ENCODE assay signal across 8 cellular contexts in the genomic region with DNA sequence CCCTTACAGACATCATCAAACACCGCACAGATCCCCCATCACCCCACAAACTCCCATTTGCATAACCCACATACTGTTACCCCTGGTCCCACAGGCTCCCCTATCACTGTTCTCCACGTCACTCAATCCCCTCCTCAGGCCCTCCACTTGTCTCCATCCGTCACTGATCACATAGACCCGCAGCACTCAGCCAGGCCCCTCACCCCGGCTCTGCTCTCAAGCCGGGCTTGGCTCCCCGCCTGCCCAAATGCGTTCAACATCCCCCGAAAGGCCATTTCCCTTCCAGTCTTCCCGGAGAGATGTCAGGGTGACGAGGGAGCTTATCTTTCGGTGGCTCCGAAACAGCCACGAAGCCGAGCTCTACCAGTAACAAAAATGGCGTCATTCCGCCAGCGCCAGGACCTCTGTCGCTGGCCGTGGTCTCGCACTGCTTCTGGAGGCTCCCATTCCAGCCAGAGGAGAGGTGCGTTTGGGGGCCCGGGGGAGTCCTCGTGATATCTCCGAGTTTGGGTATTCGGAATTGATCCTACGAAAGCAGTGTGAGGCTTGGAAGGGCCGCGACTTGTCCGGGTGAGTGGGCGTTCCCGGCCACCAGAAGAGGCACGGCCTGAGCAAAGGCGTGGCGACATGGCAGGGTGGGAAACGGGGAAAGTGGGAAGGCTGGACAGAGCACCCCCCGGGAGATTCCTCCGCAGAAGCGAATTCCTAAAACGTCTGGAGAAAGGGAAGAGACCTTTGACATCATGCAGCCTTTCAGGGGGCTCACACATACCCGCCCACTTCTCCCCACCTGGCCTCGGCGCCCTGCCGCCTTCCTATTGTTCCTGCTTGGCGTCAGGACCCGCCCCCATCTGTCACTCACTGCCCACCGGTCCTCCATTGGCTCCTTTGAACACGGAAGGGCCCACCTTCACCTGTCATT. TPM values are rescaled to one million over a fixed set of nuclear protein-coding genes. Genes with fewer than 3 reads are reported as not detected.
A peak's percentile ranks its signal among the peaks of the same experiment; 100 is the strongest.
DNase-seq lines count a peak whose midpoint lies in the region; ATAC-seq and TF ChIP-seq lines count a peak whose summit lies in the region.

Gene ZNF630 (minus strand): TSS at position 577 of the 922 bp plus-strand sequence. CDS start 4,754 bp downstream, outside the sequence.

- no peak for TF ChIP-seq CTCF in chondrocyte (IDR thresholded peaks at IDR 0.05)

- H3K4me3 Mint-ChIP-seq in chondrocyte (ENCODE audit: unreplicated experiment) = peak within 1 kb of the TSS; percentile 91

- H3K27me3 Mint-ChIP-seq in chondrocyte (ENCODE audit: low read depth) = no peaks in the 10 kb centered on the region

- peaks cover 7% of the 10 kb centered on the region for H3K4me1 Mint-ChIP-seq in chondrocyte (ENCODE audit: low read depth)

- DNase-seq in GDM1 (lab: John Stamatoyannopoulos, UW) (peak; percentile 64), NCI-H2029 (lab: John Stamatoyannopoulos, UW) (peak; percentile 45), chondrocyte (ENCODE audit: low spot score) (no peak), kidney glomerular epithelial cell (lab: John Stamatoyannopoulos, UW) (peak; percentile 0), HCEC 1CT (no peak)
- peak; percentile 64 for DNase-seq in activated CD4-positive, CD25-positive, alpha-beta regulatory T cell treated with anti-CD3 and anti-CD28 coated beads, Interleukin-2, amount 50 U/mL, for 72 hours
- peak; percentile 5 to 40 for DNase-seq in stimulated activated CD4-positive, alpha-beta T cell treated with anti-CD3 and anti-CD28 coated beads, Interleukin-15, amount 100 ng/mL, for 1 hour (ENCODE audit: low read depth in 1 of 2, low spot score in 1 of 2)

- peak; percentile 68 for ATAC-seq in HG02571 (IDR thresholded peaks at IDR 0.05; ENCODE audit: unreplicated experiment)

- peak within 1 kb of the TSS; percentile 96 for H3K27ac Mint-ChIP-seq in chondrocyte (ENCODE audit: unreplicated experiment)

- H3K9me3 Mint-ChIP-seq in chondrocyte (ENCODE audit: low read depth) = peaks cover 16% of the 10 kb centered on the region

- peaks cover 5% of the 10 kb centered on the region for H3K36me3 Mint-ChIP-seq in chondrocyte (ENCODE audit: low read depth)

RNA-seq across cellular contexts. Expression of gene ZNF630, which starts in this region (rescaled TPM):
- total RNA-seq in chondrocyte = 2.0 to 2.7 TPM (median 2.1 TPM) in 3 replicates

Comparison
In these comparisons a context has a peak if more than half of its experiments do, and no peak if none do; other contexts are left out.
1. DNase-seq: peak in GDM1 (single experiment), NCI-H2029 (single experiment), activated CD4-positive, CD25-positive, alpha-beta regulatory T cell treated with anti-CD3 and anti-CD28 coated beads, Interleukin-2, amount 50 U/mL, for 72 hours (single experiment), kidney glomerular epithelial cell (single experiment) and stimulated activated CD4-positive, alpha-beta T cell treated with anti-CD3 and anti-CD28 coated beads, Interleukin-15, amount 100 ng/mL, for 1 hour (2 of 2); none in chondrocyte (single experiment) and HCEC 1CT (single experiment).